ENCODE assay signal across 13 cellular contexts in genomic region chr1:172167801-172168596, GRCh38.
DNase-seq lines count a peak whose midpoint lies in the region; ATAC-seq, FAIRE-seq and TF ChIP-seq lines count a peak whose summit lies in the region.
"Had no signal": no experiment of that assay in that cellular context is flagged by ENCODE, and none has a peak within 500 bp of the region (broad histone marks: within the 10 kb centered on the region; RNA-seq: fewer than 3 reads in every experiment).

No MANE protein-coding gene starts in this region.

- H3K9me3 Mint-ChIP-seq in HFFc6, result no peaks in the 10 kb centered on the region
- H3K9me3 Mint-ChIP-seq in astrocyte (ENCODE audit: unreplicated experiment), result no peaks in the 10 kb centered on the region
- H3K9me3 Mint-ChIP-seq in stimulated activated naive CD8-positive, alpha-beta T cell treated with anti-CD3 and anti-CD28 coated beads, Interleukin-15, amount 100 ng/mL, for 72 hours, result no peaks in the 10 kb centered on the region
- H3K9me3 Mint-ChIP-seq: activated naive CD4-positive, alpha-beta T cell treated with anti-CD3 and anti-CD28 coated beads, Interleukin-2, amount 50 U/mL, for 72 hours had no signal

- H3K27ac ChIP-seq in 22Rv1 (peak overlapping the region; percentile 0; the same call in 1 of the 2 replicates), astrocyte (ENCODE audit: low read depth, low read length) (no peak overlapping the region), hepatocyte (peak overlapping the region; percentile 58)
- H3K27ac ChIP-seq: C4-2B had no signal

- H3K4me3 ChIP-seq in astrocyte (ENCODE audit: insufficient read depth, low read depth, low read length) (no peak overlapping the region), hepatocyte (no peak overlapping the region)

- H3K36me3 ChIP-seq in astrocyte (ENCODE audit: insufficient read depth, low read length), result no peaks in the 10 kb centered on the region
- H3K36me3 ChIP-seq in hepatocyte (replicated peaks; ENCODE audit: insufficient read depth, low read depth), result no peaks in the 10 kb centered on the region

- H3K36me3 Mint-ChIP-seq in HFFc6 (ENCODE audit: low read depth), result no peaks in the 10 kb centered on the region
- no peaks in the 10 kb centered on the region for H3K36me3 Mint-ChIP-seq in astrocyte (ENCODE audit: low read depth, unreplicated experiment)
- H3K36me3 Mint-ChIP-seq: activated naive CD4-positive, alpha-beta T cell treated with anti-CD3 and anti-CD28 coated beads, Interleukin-2, amount 50 U/mL, for 72 hours had no signal

- H3K4me1 ChIP-seq in astrocyte (ENCODE audit: insufficient read depth, low read length) (peaks cover 17% of the 10 kb centered on the region), hepatocyte (ENCODE audit: insufficient read depth) (peaks cover 37% of the 10 kb centered on the region)

- H2AFZ ChIP-seq in astrocyte (ENCODE audit: low read depth, low read length) (no peak overlapping the region), hepatocyte (no peak overlapping the region)

- WGBS in hepatocyte (ENCODE audit: low lambda C conversion rate, missing lambda C conversion rate), result 30% methylated on average over 4 of the region's 4 CpGs

- TF ChIP-seq CTCF in 22Rv1 (IDR thresholded peaks at IDR 0.05) (no peak), HFFc6 (IDR thresholded peaks at IDR 0.05) (no peak), astrocyte (IDR thresholded peaks at IDR 0.05; ENCODE audit: insufficient read depth, low read depth, low read length) (no peak), hepatocyte (IDR thresholded peaks at IDR 0.05; ENCODE audit: poor library complexity) (no peak), GM20000 (IDR thresholded peaks at IDR 0.05; ENCODE audit: extremely low read depth, missing control alignments) (no peak)

- H3K9me3 ChIP-seq in astrocyte (ENCODE audit: insufficient read depth, low read depth, low read length) (no peaks in the 10 kb centered on the region), hepatocyte (ENCODE audit: low read depth) (no peaks in the 10 kb centered on the region)

- no peaks in the 10 kb centered on the region for H3K9me2 ChIP-seq in hepatocyte (replicated peaks; ENCODE audit: insufficient read depth)

- H3K4me3 Mint-ChIP-seq in HFFc6, result no peak overlapping the region
- H3K4me3 Mint-ChIP-seq in astrocyte (ENCODE audit: unreplicated experiment), result no peak overlapping the region
- no peak overlapping the region for H3K4me3 Mint-ChIP-seq in stimulated activated naive CD8-positive, alpha-beta T cell treated with anti-CD3 and anti-CD28 coated beads, Interleukin-15, amount 100 ng/mL, for 72 hours

- no peak overlapping the region for H3K9ac ChIP-seq in astrocyte (ENCODE audit: low read length)

- DNase-seq in HFFc6 (peak; percentile 37), astrocyte (ENCODE audit: low read depth) (peak; percentile 96), hepatocyte (ENCODE audit: low spot score) (no peak), GM20000 (ENCODE audit: low spot score) (no peak), SK-N-DZ (ENCODE audit: low spot score) (no peak), AML-193 (lab: John Stamatoyannopoulos, UW) (no peak)
- no peak for DNase-seq in stimulated activated naive CD8-positive, alpha-beta T cell treated with anti-CD3 and anti-CD28 coated beads, Interleukin-15, amount 100 ng/mL, for 72 hours
- DNase-seq: NCI-H187; stimulated activated naive CD4-positive, alpha-beta T cell had no signal

- H3K27ac Mint-ChIP-seq in HFFc6 (no peak overlapping the region), astrocyte (ENCODE audit: unreplicated experiment) (no peak overlapping the region)
- H3K27ac Mint-ChIP-seq in stimulated activated naive CD8-positive, alpha-beta T cell treated with anti-CD3 and anti-CD28 coated beads, Interleukin-15, amount 100 ng/mL, for 72 hours, result no peak overlapping the region
- H3K27ac Mint-ChIP-seq: activated naive CD4-positive, alpha-beta T cell treated with anti-CD3 and anti-CD28 coated beads, Interleukin-2, amount 50 U/mL, for 72 hours had no signal

- ATAC-seq in stimulated activated naive CD8-positive, alpha-beta T cell treated with anti-CD3 and anti-CD28 coated beads, Interleukin-15, amount 100 ng/mL, for 72 hours, result no peak
- ATAC-seq: activated naive CD4-positive, alpha-beta T cell treated with anti-CD3 and anti-CD28 coated beads, Interleukin-2, amount 50 U/mL, for 72 hours; sciatic nerve had no signal

- H3K27me3 ChIP-seq in astrocyte (ENCODE audit: insufficient read depth, low read length), result no peaks in the 10 kb centered on the region
- H3K27me3 ChIP-seq in hepatocyte, result no peaks in the 10 kb centered on the region

- no peaks in the 10 kb centered on the region for H3K27me3 Mint-ChIP-seq in HFFc6 (ENCODE audit: insufficient read depth)
- H3K27me3 Mint-ChIP-seq in astrocyte (ENCODE audit: low read depth, unreplicated experiment), result no peaks in the 10 kb centered on the region
- H3K27me3 Mint-ChIP-seq in stimulated activated naive CD8-positive, alpha-beta T cell treated with anti-CD3 and anti-CD28 coated beads, Interleukin-15, amount 100 ng/mL, for 72 hours, result no peaks in the 10 kb centered on the region

- H3K79me2 ChIP-seq in astrocyte (ENCODE audit: insufficient read depth, low read length) (no peaks in the 10 kb centered on the region), hepatocyte (no peaks in the 10 kb centered on the region)

- peak; percentile 76 for FAIRE-seq in astrocyte (lab: Jason Lieb, UNC)

- H3K4me2 ChIP-seq in astrocyte (ENCODE audit: low read length) (peak overlapping the region; percentile 41), hepatocyte (peak overlapping the region; percentile 43)

- H3K4me1 Mint-ChIP-seq in HFFc6 (ENCODE audit: low read depth) (peaks cover 46% of the 10 kb centered on the region), astrocyte (ENCODE audit: low read depth, unreplicated experiment) (peaks cover 20% of the 10 kb centered on the region)
- no peaks in the 10 kb centered on the region for H3K4me1 Mint-ChIP-seq in stimulated activated naive CD8-positive, alpha-beta T cell treated with anti-CD3 and anti-CD28 coated beads, Interleukin-15, amount 100 ng/mL, for 72 hours

- H4K20me1 ChIP-seq in astrocyte (ENCODE audit: insufficient read depth, low read length) (no peaks in the 10 kb centered on the region), hepatocyte (ENCODE audit: insufficient read depth, poor library complexity, severe bottlenecking) (no peaks in the 10 kb centered on the region)

Comparison
In these comparisons a context has a peak if more than half of its experiments do, and no peak if none do; other contexts are left out.
1. DNase-seq: peak in HFFc6 (single experiment) and astrocyte (single experiment); none in hepatocyte (single experiment), GM20000 (single experiment), SK-N-DZ (single experiment), AML-193 (0 of 2) and stimulated activated naive CD8-positive, alpha-beta T cell treated with anti-CD3 and anti-CD28 coated beads, Interleukin-15, amount 100 ng/mL, for 72 hours (0 of 2).